8 cellular contexts compared by ENCODE assay signal in genomic region chr11:34438529-34439507, GRCh38. TPM values are rescaled to one million over a fixed set of nuclear protein-coding genes. Genes with fewer than 3 reads are reported as not detected.
DNase-seq lines count a peak whose midpoint lies in the region; TF ChIP-seq lines count a peak whose summit lies in the region.

Gene CAT (plus strand): TSS chr11:34438934. CDS start chr11:34439014, 80 bp downstream.

- TF ChIP-seq CTCF in MM.1S (IDR thresholded peaks at IDR 0.05; ENCODE audit: low read length), result no peak
- no peak for TF ChIP-seq CTCF in fibroblast of villous mesenchyme (IDR thresholded peaks at IDR 0.05; ENCODE audit: insufficient read depth, low read depth, low read length)

- H3K79me2 ChIP-seq in MM.1S (ENCODE audit: low read length), result peaks cover 11% of the 10 kb centered on the region; the same call in 1 of the 2 replicates

- in situ Hi-C loops in G401 (cut with HindIII; ENCODE audit: low sequenced_read_pairs), result no loop called here

- peak within 1 kb of the TSS; percentile 93 for H2AFZ ChIP-seq in MM.1S (ENCODE audit: low read length)

- H3K9ac ChIP-seq in MM.1S (ENCODE audit: low read length), result peak within 1 kb of the TSS; percentile 63

- H4K20me1 ChIP-seq in MM.1S (ENCODE audit: insufficient read depth, low read length), result no peaks in the 10 kb centered on the region

- peak; percentile 86 for DNase-seq in G401 (ENCODE audit: low spot score)
- peak; percentile 96 for DNase-seq in HCEC 1CT
- DNase-seq in MM.1S, result peak; percentile 99
- DNase-seq in SIG-M5 treated with dmso at 0.1 percent for 504 hours (lab: John Stamatoyannopoulos, UW; ENCODE audit: unreplicated experiment), result peak; percentile 95
- DNase-seq in activated gamma-delta T cell (lab: John Stamatoyannopoulos, UW), result peak; percentile 85
- DNase-seq in fibroblast of villous mesenchyme (ENCODE audit: low read depth), result peak; percentile 98
- peak; percentile 97 for DNase-seq in occipital lobe (lab: John Stamatoyannopoulos, UW)

- peaks cover 11% of the 10 kb centered on the region for H3K4me1 ChIP-seq in MM.1S (ENCODE audit: low read length)

- H3K4me3 ChIP-seq in MM.1S (ENCODE audit: low read length), result peak within 1 kb of the TSS; percentile 89
- peak within 1 kb of the TSS; percentile 85 for H3K4me3 ChIP-seq in fibroblast of villous mesenchyme (ENCODE audit: low read depth, low read length)

- H3K9me2 ChIP-seq in MM.1S (replicated peaks; ENCODE audit: insufficient read depth, low read length), result no peaks in the 10 kb centered on the region

- no peaks in the 10 kb centered on the region; the same call in 1 of the 2 replicates for H3F3A ChIP-seq in MM.1S (ENCODE audit: insufficient read depth, low read length)

- H3K36me3 ChIP-seq in MM.1S (replicated peaks; ENCODE audit: insufficient read depth, low read length), result no peaks in the 10 kb centered on the region

- H3K27ac ChIP-seq in MM.1S (ENCODE audit: low read length) (peak within 1 kb of the TSS; percentile 57; the same call in 1 of the 2 replicates), temporal lobe (ENCODE audit: low read depth, low read length) (peak within 1 kb of the TSS; percentile 91)

- peak within 1 kb of the TSS; percentile 91 for H3K4me2 ChIP-seq in MM.1S (ENCODE audit: low read depth, low read length)

- H3K9me3 ChIP-seq in MM.1S (replicated peaks; ENCODE audit: insufficient read depth, low read length), result no peaks in the 10 kb centered on the region

- no peaks in the 10 kb centered on the region for H3K27me3 ChIP-seq in MM.1S (replicated peaks; ENCODE audit: insufficient read depth, low read length)

RNA-seq across cellular contexts. Expression of gene CAT, which starts in this region (rescaled TPM):
- total RNA-seq in G401 (2014; rRNA removed; shearing (Covaris generic)), result 60.1 and 80.4 TPM in 2 replicates
- total RNA-seq in fibroblast of villous mesenchyme (49.9 and 71.7 TPM in 2 replicates), occipital lobe (63.3 TPM), temporal lobe (40.8 TPM)

Comparison
In these comparisons a context has a peak if more than half of its experiments do, and no peak if none do; other contexts are left out.
1. Peak in every context shown above with its lines: DNase-seq, H3K4me3 ChIP-seq and H3K27ac ChIP-seq.